In the genomic region with DNA sequence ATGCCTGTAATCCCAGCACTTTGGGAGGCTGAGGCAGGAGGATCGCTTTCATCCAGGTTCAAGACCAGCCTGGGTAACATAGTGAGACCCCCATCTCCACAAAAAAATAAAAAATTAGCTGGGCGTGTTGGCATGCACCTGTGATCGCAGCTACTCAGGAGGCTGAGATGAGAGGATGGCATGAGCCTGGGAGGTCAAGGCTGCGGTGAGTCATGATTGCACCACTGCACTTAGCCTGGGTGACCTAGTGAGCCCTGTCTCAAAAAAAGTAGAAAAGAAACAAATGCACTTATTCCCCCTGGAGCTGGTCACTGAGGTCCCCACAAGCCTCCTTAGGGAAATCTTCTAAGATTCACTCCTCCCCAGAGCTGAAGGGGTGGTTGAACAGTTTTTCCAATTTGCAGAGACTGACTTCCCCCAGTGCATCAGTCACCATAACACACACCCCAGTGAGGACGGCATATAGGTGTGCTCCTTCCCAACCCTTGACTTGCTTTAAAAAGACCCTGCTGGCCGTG, we compare ENCODE assay signal across 10 cellular contexts. TPM values are rescaled to one million over a fixed set of nuclear protein-coding genes. Genes with fewer than 3 reads are reported as not detected.
DNase-seq lines count a peak whose midpoint lies in the region; ATAC-seq and TF ChIP-seq lines count a peak whose summit lies in the region.
"Had no signal": no experiment of that assay in that cellular context is flagged by ENCODE, and none has a peak within 500 bp of the region (broad histone marks: within the 10 kb centered on the region; RNA-seq: fewer than 3 reads in every experiment).

No MANE protein-coding gene starts in this region.

- 51 to 57% methylated on average over 6 of the region's 6 CpGs for WGBS in tibial nerve, 2 donors

- H3K27me3 Mint-ChIP-seq in memory B cell: peaks cover 14% of the 10 kb centered on the region

- peaks cover 25% of the 10 kb centered on the region for H3K4me1 Mint-ChIP-seq in memory B cell

- no peak overlapping the region for H3K27ac Mint-ChIP-seq in memory B cell

- no peak for TF ChIP-seq POLR2A in tibial nerve (IDR thresholded peaks at IDR 0.05)

- H3K27ac ChIP-seq in coronary artery: peak overlapping the region; percentile 95 to 99
- H3K27ac ChIP-seq in tibial nerve: peak overlapping the region; percentile 95 to 99 (median 97)

- TF ChIP-seq CTCF in coronary artery (IDR thresholded peaks at IDR 0.05) (no peak), tibial nerve (IDR thresholded peaks at IDR 0.05) (no peak)

- no peaks in the 10 kb centered on the region for H3K27me3 ChIP-seq in tibial nerve

- no peaks in the 10 kb centered on the region for H3K36me3 ChIP-seq in tibial nerve

- peak overlapping the region; percentile 83 for H3K4me3 Mint-ChIP-seq in memory B cell

- no peak for ATAC-seq in memory B cell (ENCODE audit: low read depth)

- H3K9me3 ChIP-seq in tibial nerve: no peaks in the 10 kb centered on the region

- peaks cover 10% of the 10 kb centered on the region for H3K36me3 Mint-ChIP-seq in memory B cell

- TF ChIP-seq EP300 in tibial nerve (IDR thresholded peaks at IDR 0.05): no peak

- no peaks in the 10 kb centered on the region for H3K9me3 Mint-ChIP-seq in memory B cell
- H3K9me3 Mint-ChIP-seq: activated T-cell treated with anti-CD3 and anti-CD28 coated beads, Interleukin-2, amount 50 U/mL, for 4 hours had no signal

- peak overlapping the region; percentile 98 for H3K4me3 ChIP-seq in coronary artery
- H3K4me3 ChIP-seq in tibial nerve: peak overlapping the region; percentile 71 to 98 (median 85)

- H3K4me1 ChIP-seq in tibial nerve: peaks cover 0 to 82% (median 41%) of the 10 kb centered on the region in 4 donors

- peak; percentile 60 for DNase-seq in DMS53 (lab: John Stamatoyannopoulos, UW)
- no peak for DNase-seq in DMS53 treated with DMSO at 0.1 percent for 48 hours (lab: John Stamatoyannopoulos, UW; ENCODE audit: unreplicated experiment)
- DNase-seq in coronary artery (ENCODE audit: low spot score): no peak
- no peak for DNase-seq in memory B cell (ENCODE audit: low spot score in 2 of 2)
- no peak for DNase-seq in tibial nerve (ENCODE audit: low spot score in 2 of 2)
- no peak for DNase-seq in stimulated activated naive CD4-positive, alpha-beta T cell (lab: John Stamatoyannopoulos, UW)
- no peak for DNase-seq in SKM-1 treated with dmso at 0.1 percent for 144 hours (lab: John Stamatoyannopoulos, UW; ENCODE audit: unreplicated experiment)
- DNase-seq in NCI-H345 treated with DMSO at 0.1 percent for 48 hours (lab: John Stamatoyannopoulos, UW; ENCODE audit: unreplicated experiment): no peak
- DNase-seq: activated T-cell treated with anti-CD3 and anti-CD28 coated beads, Interleukin-2, amount 50 U/mL, for 4 hours; KG1 had no signal

RNA-seq across cellular contexts. Expression of a gene that starts 1.6 kb away (rescaled TPM):
- total RNA-seq in tibial nerve: 100 to 1,000 TPM; 297 to 500 (median 391) TPM
